ENCODE assay signal across 11 cellular contexts in the genomic region with DNA sequence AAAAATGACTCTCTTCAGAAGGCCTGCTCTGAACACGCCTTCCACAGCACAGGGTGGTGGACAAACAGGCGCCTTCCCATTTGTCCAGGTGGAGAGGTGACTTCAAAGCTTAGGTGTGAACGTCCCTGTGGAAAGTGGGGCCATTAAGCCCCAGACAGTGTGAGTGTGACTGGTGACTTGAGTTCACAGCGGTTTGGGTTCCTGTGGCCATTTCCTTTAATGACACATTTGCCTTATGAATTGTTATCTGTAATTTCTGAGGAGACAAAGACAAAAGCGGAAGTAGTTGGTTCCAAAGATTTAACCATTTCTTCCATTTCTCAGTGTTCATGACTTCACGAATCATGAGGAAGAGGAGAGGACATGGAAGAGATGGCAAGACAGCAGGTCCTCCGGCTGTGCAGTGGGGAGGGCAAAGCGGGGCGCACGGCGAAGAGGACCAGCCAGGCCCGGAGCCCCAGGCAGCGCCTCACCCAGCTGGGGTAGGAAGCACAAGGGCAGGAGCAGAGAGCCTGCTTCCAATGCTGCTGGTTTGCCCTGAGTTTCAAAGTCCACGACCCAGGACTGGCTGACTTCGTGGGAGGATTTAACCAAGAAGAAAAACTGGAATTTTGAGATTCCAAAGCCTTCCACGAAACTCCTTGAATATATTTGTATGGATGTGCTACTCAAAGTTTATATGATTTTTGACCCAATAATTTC. TPM values are rescaled to one million over a fixed set of nuclear protein-coding genes. Genes with fewer than 3 reads are reported as not detected.
DNase-seq lines count a peak whose midpoint lies in the region; ATAC-seq and TF ChIP-seq lines count a peak whose summit lies in the region.
"Had no signal": no experiment of that assay in that cellular context is flagged by ENCODE, and none has a peak within 500 bp of the region (broad histone marks: within the 10 kb centered on the region; RNA-seq: fewer than 3 reads in every experiment).

No MANE protein-coding gene starts in this region.

- POLR2A ChIA-PET in activated CD8-positive, alpha-beta T cell treated with anti-CD3 and anti-CD28 coated beads for 36 hours (lab: Charles Lee), result interaction anchor here (0.9 to 2.2 kb wide), 5 partner anchors 8 to 40 kb away, joined by 3 to 10 read pairs (median 4); no protein-coding TSS in a partner anchor

- no peak for DNase-seq in CD4-positive, CD25-positive, alpha-beta regulatory T cell
- DNase-seq in activated CD8-positive, alpha-beta T cell treated with anti-CD3 and anti-CD28 coated beads for 36 hours, result no peak
- DNase-seq in mucosa of gallbladder (ENCODE audit: low spot score) (peak; percentile 73), cerebellum (ENCODE audit: low spot score) (no peak)
- DNase-seq: midbrain, NCI-H1092 treated with DMSO at 0.1 percent for 48 hours, testis had no signal

- H3K4me3 ChIP-seq in CD4-positive, CD25-positive, alpha-beta regulatory T cell (ENCODE audit: low read depth, low read length), result no peak overlapping the region
- H3K4me3 ChIP-seq: testis had no signal

- peaks cover 0 to 1% (median 0%) of the 10 kb centered on the region in 7 donors for H3K9me3 Mint-ChIP-seq in CD4-positive, CD25-positive, alpha-beta regulatory T cell
- H3K9me3 Mint-ChIP-seq in IgD-negative memory B cell, result peaks cover 0 to 3% (median 2%) of the 10 kb centered on the region in 3 donors
- peaks cover 13% of the 10 kb centered on the region for H3K9me3 Mint-ChIP-seq in activated CD8-positive, alpha-beta T cell treated with anti-CD3 and anti-CD28 coated beads for 36 hours

- H3K36me3 ChIP-seq in CD4-positive, CD25-positive, alpha-beta regulatory T cell (ENCODE audit: control insufficient read depth, insufficient read depth, low read length), result no peaks in the 10 kb centered on the region

- peaks cover 5% of the 10 kb centered on the region for H3K36me3 Mint-ChIP-seq in CD4-positive, CD25-positive, alpha-beta regulatory T cell
- no peaks in the 10 kb centered on the region for H3K36me3 Mint-ChIP-seq in IgD-negative memory B cell
- H3K36me3 Mint-ChIP-seq in activated CD8-positive, alpha-beta T cell treated with anti-CD3 and anti-CD28 coated beads for 36 hours (ENCODE audit: low read depth), result peaks cover 5% of the 10 kb centered on the region

- peak overlapping the region in 1 of 4 donors; percentile 61 for H3K4me3 Mint-ChIP-seq in CD4-positive, CD25-positive, alpha-beta regulatory T cell
- H3K4me3 Mint-ChIP-seq in IgD-negative memory B cell, result no peak overlapping the region
- H3K4me3 Mint-ChIP-seq in activated CD8-positive, alpha-beta T cell treated with anti-CD3 and anti-CD28 coated beads for 36 hours, result no peak overlapping the region

- intact Hi-C loops in activated CD8-positive, alpha-beta T cell treated with anti-CD3 and anti-CD28 coated beads for 36 hours (cut with micrococcal nuclease), result no loop called here

- ATAC-seq in CD4-positive, CD25-positive, alpha-beta regulatory T cell (ENCODE audit: low read depth in 2 of 2), result no peak
- no peak for ATAC-seq in activated CD8-positive, alpha-beta T cell treated with anti-CD3 and anti-CD28 coated beads for 36 hours
- ATAC-seq in GM21529 (IDR thresholded peaks at IDR 0.05; ENCODE audit: unreplicated experiment), result no peak
- ATAC-seq in HG03139 (IDR thresholded peaks at IDR 0.05; ENCODE audit: unreplicated experiment), result no peak
- no peak for ATAC-seq in GM21576 (IDR thresholded peaks at IDR 0.05; ENCODE audit: unreplicated experiment)

- H3K9me3 ChIP-seq in CD4-positive, CD25-positive, alpha-beta regulatory T cell (ENCODE audit: control insufficient read depth in 2 of 2, low read length in 2 of 2), result no peaks in the 10 kb centered on the region
- H3K9me3 ChIP-seq: testis had no signal

- CTCF ChIA-PET in activated CD8-positive, alpha-beta T cell treated with anti-CD3 and anti-CD28 coated beads for 36 hours (lab: Charles Lee), result interaction anchor here (0.8 to 6.7 kb wide), 4 partner anchors 8 to 23 kb away, joined by 3 to 51 read pairs (median 4); no protein-coding TSS in a partner anchor

- no peaks in the 10 kb centered on the region for H3K27me3 ChIP-seq in CD4-positive, CD25-positive, alpha-beta regulatory T cell (ENCODE audit: control insufficient read depth, insufficient read depth, low read length)
- H3K27me3 ChIP-seq: testis had no signal

- H3K27ac Mint-ChIP-seq in CD4-positive, CD25-positive, alpha-beta regulatory T cell, result peak overlapping the region; percentile 96 to 99 (median 98)
- H3K27ac Mint-ChIP-seq in IgD-negative memory B cell, result peak overlapping the region; percentile 39 to 66 (median 57)
- peak overlapping the region; percentile 60 for H3K27ac Mint-ChIP-seq in activated CD8-positive, alpha-beta T cell treated with anti-CD3 and anti-CD28 coated beads for 36 hours

- peaks cover 32 to 99% (median 64%) of the 10 kb centered on the region in 4 donors for H3K4me1 Mint-ChIP-seq in CD4-positive, CD25-positive, alpha-beta regulatory T cell
- H3K4me1 Mint-ChIP-seq in IgD-negative memory B cell, result peaks cover 27 to 41% (median 29%) of the 10 kb centered on the region in 3 donors
- peaks cover 91% of the 10 kb centered on the region for H3K4me1 Mint-ChIP-seq in activated CD8-positive, alpha-beta T cell treated with anti-CD3 and anti-CD28 coated beads for 36 hours (ENCODE audit: low read depth)

- H3K27me3 Mint-ChIP-seq in CD4-positive, CD25-positive, alpha-beta regulatory T cell, result no peaks in the 10 kb centered on the region
- peaks cover 5% of the 10 kb centered on the region for H3K27me3 Mint-ChIP-seq in IgD-negative memory B cell
- no peaks in the 10 kb centered on the region for H3K27me3 Mint-ChIP-seq in activated CD8-positive, alpha-beta T cell treated with anti-CD3 and anti-CD28 coated beads for 36 hours

- H3K27ac ChIP-seq in CD4-positive, CD25-positive, alpha-beta regulatory T cell (ENCODE audit: insufficient read depth, low read length, poor library complexity, severe bottlenecking), result no peak overlapping the region
- H3K27ac ChIP-seq: testis had no signal

- peaks cover 92% of the 10 kb centered on the region for H3K4me1 ChIP-seq in CD4-positive, CD25-positive, alpha-beta regulatory T cell (ENCODE audit: control insufficient read depth, insufficient read depth, low read length, poor library complexity, severe bottlenecking)

- TF ChIP-seq CTCF in activated CD8-positive, alpha-beta T cell treated with anti-CD3 and anti-CD28 coated beads for 36 hours (IDR thresholded peaks at IDR 0.05), result no peak

RNA-seq across cellular contexts. Expression of a gene that starts 27.9 kb away (rescaled TPM):
- 480 TPM for total RNA-seq in CD4-positive, CD25-positive, alpha-beta regulatory T cell
- 100 to 1,000 TPM in 1 of 4 donors, 10 to 100 TPM in 3; 67.5 to 108 (median 90.2) TPM for polyA plus RNA-seq in CD4-positive, CD25-positive, alpha-beta regulatory T cell
- 35.3 TPM for polyA plus RNA-seq in IgD-negative memory B cell
- 100 to 1,000 TPM; 290 to 317 TPM for total RNA-seq in activated CD8-positive, alpha-beta T cell treated with anti-CD3 and anti-CD28 coated beads for 36 hours
- total RNA-seq in mucosa of gallbladder (66.2 TPM), cerebellum (18.4 TPM)
